In genomic region chr9:134136997-134137302, GRCh38 we compare ENCODE assay signal across 8 cellular contexts. TPM values are rescaled to one million over a fixed set of nuclear protein-coding genes. Genes with fewer than 3 reads are reported as not detected.
A peak's percentile ranks its signal among the peaks of the same experiment; 100 is the strongest.
DNase-seq lines count a peak whose midpoint lies in the region; ATAC-seq, FAIRE-seq and TF ChIP-seq lines count a peak whose summit lies in the region.

No MANE protein-coding gene starts in this region.

- TF ChIP-seq CTCF in kidney (IDR thresholded peaks at IDR 0.05; ENCODE audit: borderline replicate concordance, extremely low read depth, insufficient read depth) (no peak), suprapubic skin (IDR thresholded peaks at IDR 0.05) (no peak)

- ATAC-seq in activated naive CD4-positive, alpha-beta T cell treated with anti-CD3 and anti-CD28 coated beads, Interleukin-2, amount 50 U/mL, for 72 hours = no peak

- TF ChIP-seq POLR2A in suprapubic skin (IDR thresholded peaks at IDR 0.05) = no peak

- H3K9me3 Mint-ChIP-seq in activated CD4-positive, alpha-beta T cell treated with anti-CD3 and anti-CD28 coated beads, Interleukin-2, amount 10 ng/mL, durations not matched to agents 7 days and 5 days = no peaks in the 10 kb centered on the region
- no peaks in the 10 kb centered on the region for H3K9me3 Mint-ChIP-seq in activated naive CD4-positive, alpha-beta T cell treated with anti-CD3 and anti-CD28 coated beads, Interleukin-2, amount 50 U/mL, for 72 hours

- no peak for DNase-seq in activated CD4-positive, alpha-beta T cell treated with anti-CD3 and anti-CD28 coated beads, Interleukin-2, amount 10 ng/mL, durations not matched to agents 7 days and 5 days
- DNase-seq in activated CD4-positive, alpha-beta T cell treated with anti-CD3 and anti-CD28 coated beads, Interleukin-2, amount 50 U/mL, for 1 hour = no peak
- no peak for DNase-seq in activated naive CD4-positive, alpha-beta T cell treated with anti-CD3 and anti-CD28 coated beads, Interleukin-2, amount 50 U/mL, for 72 hours (ENCODE audit: low spot score in 2 of 2)
- DNase-seq in kidney (no peak), suprapubic skin (ENCODE audit: low spot score in 2 of 2) (no peak), T1000 (lab: John Stamatoyannopoulos, UW) (no peak), cerebellum (ENCODE audit: low spot score) (no peak), cortex of kidney (lab: John Stamatoyannopoulos, UW) (no peak)

- H3K27ac ChIP-seq in kidney (ENCODE audit: low read depth in 2 of 2, low read length in 2 of 2) (no peak overlapping the region), suprapubic skin (no peak overlapping the region)

- POLR2A ChIA-PET in activated CD4-positive, alpha-beta T cell treated with anti-CD3 and anti-CD28 coated beads, Interleukin-2, amount 10 ng/mL, durations not matched to agents 7 days and 5 days (lab: Charles Lee) = no interaction called here

- peaks cover 25% of the 10 kb centered on the region for H3K36me3 Mint-ChIP-seq in activated CD4-positive, alpha-beta T cell treated with anti-CD3 and anti-CD28 coated beads, Interleukin-2, amount 10 ng/mL, durations not matched to agents 7 days and 5 days (ENCODE audit: low read depth)
- peaks cover 31 to 32% of the 10 kb centered on the region in 2 donors for H3K36me3 Mint-ChIP-seq in activated naive CD4-positive, alpha-beta T cell treated with anti-CD3 and anti-CD28 coated beads, Interleukin-2, amount 50 U/mL, for 72 hours

- no peak for TF ChIP-seq EP300 in suprapubic skin (IDR thresholded peaks at IDR 0.05)

- CTCF ChIA-PET in activated CD4-positive, alpha-beta T cell treated with anti-CD3 and anti-CD28 coated beads, Interleukin-2, amount 10 ng/mL, durations not matched to agents 7 days and 5 days (lab: Charles Lee) = no interaction called here

- H3K4me1 ChIP-seq in kidney (ENCODE audit: control insufficient read depth in 1 of 2, insufficient read depth in 1 of 2, low read depth in 1 of 2, low read length in 2 of 2) = peaks cover 12 to 30% of the 10 kb centered on the region in 2 donors
- H3K4me1 ChIP-seq in suprapubic skin = peaks cover 50% of the 10 kb centered on the region

- H3K4me1 Mint-ChIP-seq in activated CD4-positive, alpha-beta T cell treated with anti-CD3 and anti-CD28 coated beads, Interleukin-2, amount 10 ng/mL, durations not matched to agents 7 days and 5 days = peaks cover 41% of the 10 kb centered on the region

- FAIRE-seq in kidney (lab: Jason Lieb, UNC) = no peak

- no peaks in the 10 kb centered on the region for H3K27me3 ChIP-seq in suprapubic skin

- H3K9me3 ChIP-seq in kidney (ENCODE audit: control insufficient read depth in 1 of 2, low read length in 2 of 2) (no peaks in the 10 kb centered on the region), suprapubic skin (no peaks in the 10 kb centered on the region)

- intact Hi-C loops in kidney (cut with DNase I) = no loop called here

- H3K4me3 ChIP-seq in kidney (ENCODE audit: low read length in 2 of 2) = peak overlapping the region; percentile 80
- peak overlapping the region; percentile 100 for H3K4me3 ChIP-seq in suprapubic skin

- peak overlapping the region; percentile 88 for H3K4me3 Mint-ChIP-seq in activated CD4-positive, alpha-beta T cell treated with anti-CD3 and anti-CD28 coated beads, Interleukin-2, amount 10 ng/mL, durations not matched to agents 7 days and 5 days

- H3K36me3 ChIP-seq in kidney (ENCODE audit: control insufficient read depth in 1 of 2, insufficient read depth in 2 of 2, low read length in 2 of 2) (peaks cover 3 to 10% of the 10 kb centered on the region in 2 donors), suprapubic skin (peaks cover 19% of the 10 kb centered on the region)

- H3K27ac Mint-ChIP-seq in activated CD4-positive, alpha-beta T cell treated with anti-CD3 and anti-CD28 coated beads, Interleukin-2, amount 10 ng/mL, durations not matched to agents 7 days and 5 days = peak overlapping the region; percentile 86
- peak overlapping the region; percentile 83 to 97 for H3K27ac Mint-ChIP-seq in activated naive CD4-positive, alpha-beta T cell treated with anti-CD3 and anti-CD28 coated beads, Interleukin-2, amount 50 U/mL, for 72 hours

- 53% methylated on average over 5 of the region's 7 CpGs for WGBS in suprapubic skin

- peak overlapping the region; percentile 71 to 75 for H3K9ac ChIP-seq in kidney (ENCODE audit: low read length in 2 of 2)

- H3K27me3 Mint-ChIP-seq in activated CD4-positive, alpha-beta T cell treated with anti-CD3 and anti-CD28 coated beads, Interleukin-2, amount 10 ng/mL, durations not matched to agents 7 days and 5 days = no peaks in the 10 kb centered on the region

RNA-seq across cellular contexts. Expression of gene WDR5, which starts 1.1 kb away (rescaled TPM):
- total RNA-seq in activated CD4-positive, alpha-beta T cell treated with anti-CD3 and anti-CD28 coated beads, Interleukin-2, amount 10 ng/mL, durations not matched to agents 7 days and 5 days = 10 to 100 TPM; 41.0 to 42.5 TPM
- 10 to 100 TPM; 29.7 to 43.7 TPM for total RNA-seq in activated naive CD4-positive, alpha-beta T cell treated with anti-CD3 and anti-CD28 coated beads, Interleukin-2, amount 50 U/mL, for 72 hours
- 25.4 TPM for total RNA-seq in kidney
- polyA plus RNA-seq in kidney (ENCODE audit: insufficient read depth, low read depth, low replicate concordance) = 18.8 TPM
- 10 to 100 TPM; 21.7 to 37.8 (median 26.5) TPM for total RNA-seq in suprapubic skin
- 14.2 TPM for total RNA-seq in cerebellum

RNA-seq across cellular contexts. Expression of gene RNU6ATAC, which starts 27.4 kb away (rescaled TPM):
- total RNA-seq in activated CD4-positive, alpha-beta T cell treated with anti-CD3 and anti-CD28 coated beads, Interleukin-2, amount 10 ng/mL, durations not matched to agents 7 days and 5 days = 10 to 100 TPM in 1 of 2 experiments, not detected in 1; 27.2 TPM
- total RNA-seq in activated naive CD4-positive, alpha-beta T cell treated with anti-CD3 and anti-CD28 coated beads, Interleukin-2, amount 50 U/mL, for 72 hours = 10 to 100 TPM; 32.1 to 61.4 TPM
- total RNA-seq in kidney (232 TPM), suprapubic skin (not detected), cerebellum (not detected)
- polyA plus RNA-seq in kidney (ENCODE audit: insufficient read depth, low read depth, low replicate concordance) = not detected
